1 cellular context compared by ENCODE assay signal in genomic region chr15:31024330-31024729, GRCh38.
TF ChIP-seq lines count a peak whose summit lies in the region.

No MANE protein-coding gene starts in this region.

TF ChIP-seq in WTC11, 78 proteins besides CTCF, POLR2A, EP300 and RAD21 (continued from another document):
- TF ChIP-seq AFF4 (CRISPR knock-in tag; IDR thresholded peaks at IDR 0.05; ENCODE audit: borderline replicate concordance), result no peak
- no peak for TF ChIP-seq NFATC4 (CRISPR knock-in tag; IDR thresholded peaks at IDR 0.05)
- TF ChIP-seq EMX1 (CRISPR knock-in tag; IDR thresholded peaks at IDR 0.05), result no peak
- TF ChIP-seq SMAD4 (CRISPR knock-in tag; IDR thresholded peaks at IDR 0.05), result no peak
- TF ChIP-seq ZNF138 (CRISPR knock-in tag; conservative IDR thresholded peaks at IDR 0.05), result no peak
